In genomic region chr6:134122775-134123174, GRCh38 we compare ENCODE assay signal across 18 cellular contexts.
"Had no signal": no experiment of that assay in that cellular context is flagged by ENCODE, and none has a peak within 500 bp of the region (broad histone marks: within the 10 kb centered on the region; RNA-seq: fewer than 3 reads in every experiment).

No MANE protein-coding gene starts in this region.

- H3K36me3 ChIP-seq: SJSA1 had no signal

- H3K27ac ChIP-seq: SJSA1, SK-N-MC had no signal

- H3K27me3 ChIP-seq: SJSA1 had no signal

- H3K4me1 ChIP-seq: SJSA1 had no signal

- DNase-seq: IMR-90, Karpas-422, KG1, MM.1S, NCI-H1105, NCI-H146, NCI-H1694 treated with DMSO at 0.1 percent for 48 hours, NCI-H2107, NCI-H226, NCI-H446, NCI-H510A, NCI-H524 treated with DMSO at 0.1 percent for 48 hours, NCI-H69, Right ventricle myocardium superior, RPMI8226, SIG-M5 had no signal

- H3K9me3 ChIP-seq: SJSA1 had no signal

- H3K4me3 ChIP-seq: SJSA1, SK-N-MC had no signal
